In genomic region chr5:74766887-74767578, GRCh38 we compare ENCODE assay signal across 8 cellular contexts. TPM values are rescaled to one million over a fixed set of nuclear protein-coding genes. Genes with fewer than 3 reads are reported as not detected.
A peak's percentile ranks its signal among the peaks of the same experiment; 100 is the strongest.
DNase-seq lines count a peak whose midpoint lies in the region; ATAC-seq and TF ChIP-seq lines count a peak whose summit lies in the region.

TSS of gene GFM2 (minus strand) at chr5:74767117. CDS start at chr5:74763742, 3,375 bp downstream.
TSS of gene NSA2 (plus strand) at chr5:74767249. CDS start at chr5:74767361, 112 bp downstream.

- H3K4me1 ChIP-seq in NT2/D1 (ENCODE audit: insufficient read depth, insufficient read length) (no peaks in the 10 kb centered on the region), endodermal cell (ENCODE audit: control insufficient read depth, insufficient read depth, low read length) (peaks cover 8% of the 10 kb centered on the region)

- H3K27me3 Mint-ChIP-seq in endodermal cell (ENCODE audit: insufficient read depth), result no peaks in the 10 kb centered on the region

- peak within 1 kb of the TSS; percentile 91 for H3K4me3 ChIP-seq in NT2/D1 (ENCODE audit: insufficient read length, low read depth)
- peak within 1 kb of the TSS; percentile 98 for H3K4me3 ChIP-seq in endodermal cell (ENCODE audit: low read length)

- H3K36me3 ChIP-seq in NT2/D1 (ENCODE audit: insufficient read depth, insufficient read length, low read length), result peaks cover 46% of the 10 kb centered on the region
- H3K36me3 ChIP-seq in endodermal cell (ENCODE audit: control insufficient read depth, insufficient read depth, low read length), result peaks cover 41% of the 10 kb centered on the region

- no peaks in the 10 kb centered on the region for H3K27me3 ChIP-seq in NT2/D1 (ENCODE audit: insufficient read depth, insufficient read length)
- no peaks in the 10 kb centered on the region for H3K27me3 ChIP-seq in endodermal cell (ENCODE audit: control insufficient read depth, insufficient read depth, low read length, poor library complexity, severe bottlenecking)

- H3K9me3 ChIP-seq in NT2/D1 (ENCODE audit: insufficient read depth, low read length) (no peaks in the 10 kb centered on the region), endodermal cell (ENCODE audit: control insufficient read depth, low read length) (no peaks in the 10 kb centered on the region)

- peak within 1 kb of the TSS; percentile 98 for H3K4me3 Mint-ChIP-seq in endodermal cell

- H3K27ac ChIP-seq in endodermal cell (ENCODE audit: low read depth, low read length), result peak within 1 kb of the TSS; percentile 72

- H3K36me3 Mint-ChIP-seq in endodermal cell (ENCODE audit: low read depth), result peaks cover 36% of the 10 kb centered on the region

- no peak for TF ChIP-seq CTCF in endodermal cell (conservative IDR thresholded peaks at IDR 0.05)

- peak; percentile 91 for DNase-seq in COR-L47 (lab: John Stamatoyannopoulos, UW)
- peak in 75 of 76 experiments; percentile 14 to 92 (median 82) for DNase-seq in HUDEP-2 (lab: John Stamatoyannopoulos, UW; ENCODE audit: unreplicated experiment in 76 of 76)
- DNase-seq in NT2/D1 (ENCODE audit: low read depth, low spot score), result peak; percentile 84
- peak; percentile 79 for DNase-seq in activated CD8-positive, alpha-beta memory T cell treated with anti-CD3 and anti-CD28 coated beads, Interleukin-2, amount 50 U/mL, for 1 hour (ENCODE audit: extremely low read depth)
- DNase-seq in endodermal cell, result peak; percentile 98
- DNase-seq in mesenteric fat pad (ENCODE audit: low spot score), result peak; percentile 94
- DNase-seq in stimulated activated CD8-positive, alpha-beta memory T cell treated with anti-CD3 and anti-CD28 coated beads, Interleukin-15, amount 100 ng/mL, for 24 hours (ENCODE audit: low read depth), result peak; percentile 82

- ATAC-seq in GM21381 (IDR thresholded peaks at IDR 0.05; ENCODE audit: unreplicated experiment), result peak; percentile 93

- H3K9ac ChIP-seq in NT2/D1 (ENCODE audit: insufficient read length, low read depth), result peak within 1 kb of the TSS; percentile 90
- peak within 1 kb of the TSS; percentile 87 for H3K9ac ChIP-seq in endodermal cell (ENCODE audit: extremely low read depth, low read length, poor library complexity, severe bottlenecking)

- WGBS in endodermal cell (ENCODE audit: insufficient coverage in 1 of 2, insufficient read length in 1 of 2), 2 experiments, result 0 to 1% methylated on average over 20 to 50 of the region's 50 CpGs

- peaks cover 20% of the 10 kb centered on the region for H3K4me1 Mint-ChIP-seq in endodermal cell

- H3K9me3 Mint-ChIP-seq in endodermal cell, result no peaks in the 10 kb centered on the region

- H3K27ac Mint-ChIP-seq in endodermal cell, result peak within 1 kb of the TSS; percentile 97

RNA-seq across cellular contexts. Expression of gene GFM2, which starts in this region (rescaled TPM):
- total RNA-seq in endodermal cell (10 to 100 TPM; 43.1 to 44.5 TPM), mesenteric fat pad (10.8 TPM)
- polyA plus RNA-seq in endodermal cell (2013, experiment 1 of 2), result 33.4 TPM
- 33.5 TPM for polyA plus RNA-seq in endodermal cell (2013, experiment 2 of 2)

RNA-seq across cellular contexts. Expression of gene NSA2, which starts in this region (rescaled TPM):
- total RNA-seq in endodermal cell (10 to 100 TPM; 53.1 to 62.8 TPM), mesenteric fat pad (68.6 TPM)
- 96.0 TPM for polyA plus RNA-seq in endodermal cell (2013, experiment 1 of 2)
- polyA plus RNA-seq in endodermal cell (2013, experiment 2 of 2), result 99.4 TPM

Comparison
In these comparisons a context has a peak if more than half of its experiments do, and no peak if none do; other contexts are left out.
1. Peak in every context shown above with its lines: DNase-seq, ATAC-seq, H3K4me3 ChIP-seq and H3K27ac ChIP-seq.